In genomic region chr10:49668684-49669083, GRCh38 we compare ENCODE assay signal across 23 cellular contexts. TPM values are rescaled to one million over a fixed set of nuclear protein-coding genes. Genes with fewer than 3 reads are reported as not detected.
"Had no signal": no experiment of that assay in that cellular context is flagged by ENCODE, and none has a peak within 500 bp of the region (broad histone marks: within the 10 kb centered on the region; RNA-seq: fewer than 3 reads in every experiment).

No MANE protein-coding gene starts in this region.

- DNase-seq: dermis blood vessel endothelial cell; esophagus squamous epithelium; foreskin fibroblast; kidney glomerular epithelial cell; mucosa of descending colon; naive thymus-derived CD8-positive, alpha-beta T cell; ovary; sigmoid colon; stimulated activated CD4-positive, alpha-beta T cell treated with anti-CD3 and anti-CD28 coated beads, Interleukin-2, amount 100 ng/mL, for 24 hours; stimulated activated CD4-positive, alpha-beta T cell treated with anti-CD3 and anti-CD28 coated beads, Interleukin-4, amount 100 ng/mL, for 4 hours; stimulated activated naive CD4-positive, alpha-beta T cell; stomach; substantia nigra; trophoblast cell had no signal

- H3K4me1 Mint-ChIP-seq: naive thymus-derived CD8-positive, alpha-beta T cell had no signal

- H3K79me2 ChIP-seq: hepatocyte had no signal

- H3K4me3 ChIP-seq: esophagus squamous epithelium, hepatocyte, mucosa of descending colon, ovary, right atrium auricular region, sigmoid colon, skin epidermis, stomach had no signal

- H3K27me3 ChIP-seq: ovary, right atrium auricular region, sigmoid colon had no signal

- H3K4me2 ChIP-seq: hepatocyte had no signal

- H3K4me3 Mint-ChIP-seq: naive thymus-derived CD8-positive, alpha-beta T cell had no signal

- H3K27ac ChIP-seq: esophagus squamous epithelium, hepatocyte, ovary, right atrium auricular region, sigmoid colon, skin epidermis, stomach had no signal

- ATAC-seq: mucosa of descending colon; naive thymus-derived CD8-positive, alpha-beta T cell had no signal

- H3K4me1 ChIP-seq: esophagus squamous epithelium, right atrium auricular region, sigmoid colon, stomach had no signal

- H3K36me3 ChIP-seq: esophagus squamous epithelium, ovary, right atrium auricular region, sigmoid colon, stomach had no signal

- H2AFZ ChIP-seq: hepatocyte had no signal

RNA-seq across cellular contexts. Expression of gene C10orf53, which starts 10.8 kb away (rescaled TPM):
- total RNA-seq: dermis blood vessel endothelial cell; epithelial cell of proximal tubule; esophagus squamous epithelium; hepatocyte; lower leg skin; mucosa of descending colon; naive thymus-derived CD8-positive, alpha-beta T cell; ovary; posterior vena cava; right atrium auricular region; sigmoid colon; stomach; urinary bladder had no signal
- polyA plus RNA-seq: hepatocyte; naive thymus-derived CD8-positive, alpha-beta T cell; neural cell; ovary; sigmoid colon; stomach; urinary bladder had no signal

RNA-seq across cellular contexts. Expression of gene CHAT, which starts 54.8 kb away (rescaled TPM):
- total RNA-seq: dermis blood vessel endothelial cell; epithelial cell of proximal tubule; esophagus squamous epithelium; lower leg skin; naive thymus-derived CD8-positive, alpha-beta T cell; ovary; posterior vena cava; right atrium auricular region; urinary bladder had no signal
- polyA plus RNA-seq: hepatocyte; naive thymus-derived CD8-positive, alpha-beta T cell; neural cell; ovary; stomach; thymus had no signal

RNA-seq across cellular contexts. Expression of gene SLC18A3, which starts 58.6 kb away (rescaled TPM):
- total RNA-seq: dermis blood vessel endothelial cell; epithelial cell of proximal tubule; esophagus squamous epithelium; lower leg skin; naive thymus-derived CD8-positive, alpha-beta T cell; ovary; posterior vena cava; right atrium auricular region had no signal
- polyA plus RNA-seq: naive thymus-derived CD8-positive, alpha-beta T cell; neural cell; ovary had no signal
